Comparison of ENCODE assay signal across 1 cellular context in the genomic region with DNA sequence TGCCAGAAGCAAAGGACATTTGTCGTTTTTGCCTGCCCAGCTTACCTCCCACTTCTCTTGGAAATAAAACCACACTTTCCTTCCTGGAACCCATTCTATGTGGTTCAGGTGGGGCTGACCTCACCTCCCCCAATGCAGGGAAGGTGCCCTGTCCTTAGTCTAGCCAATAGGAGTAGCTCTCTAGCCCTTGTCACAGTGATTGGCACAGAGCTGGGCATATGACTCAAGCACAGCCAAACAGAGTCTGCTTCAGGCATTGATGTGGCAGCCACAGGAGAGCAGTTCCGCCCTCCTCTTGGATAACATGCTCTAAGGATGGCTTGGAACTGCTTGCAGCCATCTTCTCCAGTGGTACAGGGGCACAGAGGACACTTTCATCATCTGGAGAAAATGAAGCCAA.
TF ChIP-seq lines count a peak whose summit lies in the region.

No MANE protein-coding gene starts in this region.

TF ChIP-seq in HCT116, 20 proteins besides CTCF, POLR2A, EP300 and RAD21 (continued from another document):
- TF ChIP-seq, protein P1, sequence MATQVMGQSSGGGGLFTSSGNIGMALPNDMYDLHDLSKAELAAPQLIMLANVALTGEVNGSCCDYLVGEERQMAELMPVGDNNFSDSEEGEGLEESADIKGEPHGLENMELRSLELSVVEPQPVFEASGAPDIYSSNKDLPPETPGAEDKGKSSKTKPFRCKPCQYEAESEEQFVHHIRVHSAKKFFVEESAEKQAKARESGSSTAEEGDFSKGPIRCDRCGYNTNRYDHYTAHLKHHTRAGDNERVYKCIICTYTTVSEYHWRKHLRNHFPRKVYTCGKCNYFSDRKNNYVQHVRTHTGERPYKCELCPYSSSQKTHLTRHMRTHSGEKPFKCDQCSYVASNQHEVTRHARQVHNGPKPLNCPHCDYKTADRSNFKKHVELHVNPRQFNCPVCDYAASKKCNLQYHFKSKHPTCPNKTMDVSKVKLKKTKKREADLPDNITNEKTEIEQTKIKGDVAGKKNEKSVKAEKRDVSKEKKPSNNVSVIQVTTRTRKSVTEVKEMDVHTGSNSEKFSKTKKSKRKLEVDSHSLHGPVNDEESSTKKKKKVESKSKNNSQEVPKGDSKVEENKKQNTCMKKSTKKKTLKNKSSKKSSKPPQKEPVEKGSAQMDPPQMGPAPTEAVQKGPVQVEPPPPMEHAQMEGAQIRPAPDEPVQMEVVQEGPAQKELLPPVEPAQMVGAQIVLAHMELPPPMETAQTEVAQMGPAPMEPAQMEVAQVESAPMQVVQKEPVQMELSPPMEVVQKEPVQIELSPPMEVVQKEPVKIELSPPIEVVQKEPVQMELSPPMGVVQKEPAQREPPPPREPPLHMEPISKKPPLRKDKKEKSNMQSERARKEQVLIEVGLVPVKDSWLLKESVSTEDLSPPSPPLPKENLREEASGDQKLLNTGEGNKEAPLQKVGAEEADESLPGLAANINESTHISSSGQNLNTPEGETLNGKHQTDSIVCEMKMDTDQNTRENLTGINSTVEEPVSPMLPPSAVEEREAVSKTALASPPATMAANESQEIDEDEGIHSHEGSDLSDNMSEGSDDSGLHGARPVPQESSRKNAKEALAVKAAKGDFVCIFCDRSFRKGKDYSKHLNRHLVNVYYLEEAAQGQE (IDR thresholded peaks at IDR 0.05; ENCODE audit: low read depth): no peak
- TF ChIP-seq ATF3 (IDR thresholded peaks at IDR 0.05) (no peak), CBX3 (IDR thresholded peaks at IDR 0.05; ENCODE audit: low read depth) (no peak), ZNF274 (IDR thresholded peaks at IDR 0.05; ENCODE audit: low read depth, low read length) (no peak), FOSL1 (IDR thresholded peaks at IDR 0.05; ENCODE audit: low read depth) (no peak), SRF (IDR thresholded peaks at IDR 0.05; ENCODE audit: low read depth) (no peak), SIN3A (IDR thresholded peaks at IDR 0.05; ENCODE audit: low read depth) (no peak), CEBPB (IDR thresholded peaks at IDR 0.05; ENCODE audit: low read depth) (no peak), JUND (IDR thresholded peaks at IDR 0.05) (no peak), EGR1 (IDR thresholded peaks at IDR 0.05; ENCODE audit: low read depth) (no peak), YY1 (IDR thresholded peaks at IDR 0.05; ENCODE audit: extremely low read depth, insufficient replicate concordance, low read depth, low read length) (no peak), SP1 (IDR thresholded peaks at IDR 0.05; ENCODE audit: low read depth) (no peak)
- TF ChIP-seq, protein P2, sequence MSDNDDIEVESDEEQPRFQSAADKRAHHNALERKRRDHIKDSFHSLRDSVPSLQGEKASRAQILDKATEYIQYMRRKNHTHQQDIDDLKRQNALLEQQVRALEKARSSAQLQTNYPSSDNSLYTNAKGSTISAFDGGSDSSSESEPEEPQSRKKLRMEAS (IDR thresholded peaks at IDR 0.05): no peak
